ENCODE assay signal across 8 cellular contexts in the genomic region with DNA sequence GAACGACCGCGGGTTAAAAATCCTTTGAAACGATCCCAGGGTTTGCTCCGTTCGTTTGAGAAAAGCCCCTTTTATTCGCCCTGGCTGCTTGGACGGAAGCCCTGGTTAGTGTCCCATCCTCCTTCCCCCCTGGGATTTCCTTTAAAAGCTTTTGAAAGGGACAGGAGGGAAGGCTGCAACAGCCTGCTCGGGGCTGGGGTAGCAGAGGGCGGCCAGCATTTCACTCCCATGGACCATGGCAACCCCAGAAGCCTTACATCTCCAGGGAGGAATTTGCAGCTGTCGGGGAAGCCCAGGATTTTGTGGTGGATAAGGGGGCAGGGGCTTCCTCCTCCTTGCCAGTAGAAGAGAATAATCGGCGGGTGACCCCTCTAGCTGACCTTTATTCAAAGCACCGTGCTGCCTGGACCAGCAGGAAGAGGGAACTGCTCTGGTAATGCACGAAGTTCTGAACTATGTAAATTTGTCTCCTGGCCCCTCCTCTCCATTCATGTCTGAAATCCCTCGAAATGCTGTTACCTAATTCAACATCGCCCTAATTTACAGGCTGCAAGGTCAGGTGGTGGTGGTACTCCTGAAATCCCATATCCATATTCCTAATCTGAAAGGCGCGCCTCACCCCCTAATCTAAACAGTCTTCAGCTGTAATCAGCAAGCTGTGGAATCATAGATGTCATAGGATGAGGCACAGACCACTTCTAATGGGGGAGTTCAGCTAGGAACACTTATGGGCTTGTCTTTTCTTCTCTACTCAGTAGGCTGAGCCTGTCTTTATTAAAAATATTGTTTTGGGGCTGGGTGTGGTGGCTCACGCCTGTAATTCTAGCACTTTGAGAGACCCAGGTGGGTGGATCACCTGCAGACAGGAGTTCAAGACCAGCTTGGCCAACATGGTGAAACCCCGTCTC. TPM values are rescaled to one million over a fixed set of nuclear protein-coding genes. Genes with fewer than 3 reads are reported as not detected.
DNase-seq lines count a peak whose midpoint lies in the region; ATAC-seq and TF ChIP-seq lines count a peak whose summit lies in the region.

No MANE protein-coding gene starts in this region.

- H3K4me3 ChIP-seq in A673 (ENCODE audit: low read depth, low read length, poor library complexity, severe bottlenecking) (peak overlapping the region; percentile 87), OCI-LY7 (ENCODE audit: low read depth, low read length, poor library complexity, severe bottlenecking) (peak overlapping the region; percentile 62), left lung (peak overlapping the region; percentile 33 to 90), subcutaneous abdominal adipose tissue (ENCODE audit: low read depth in 1 of 5, low read length in 5 of 5) (peak overlapping the region; percentile 64 to 81 (median 68))

- intact Hi-C loops in A673 (cut with micrococcal nuclease; ENCODE audit: unreplicated experiment), result loop anchor here (1.0 kb wide), 1 partner anchor 24 kb away; no protein-coding TSS in a partner anchor
- intact Hi-C loops in OCI-LY7 (cut with micrococcal nuclease; ENCODE audit: unreplicated experiment), result no loop called here
- intact Hi-C loops in left lung (cut with DNase I), result no loop called here

- TF ChIP-seq CTCF in A673 (conservative IDR thresholded peaks at IDR 0.05; ENCODE audit: low read depth, low read length) (no peak), OCI-LY7 (conservative IDR thresholded peaks at IDR 0.05; ENCODE audit: low read length) (no peak), left lung (IDR thresholded peaks at IDR 0.05) (no peak)

- no peaks in the 10 kb centered on the region for H4K20me1 ChIP-seq in OCI-LY7 (ENCODE audit: insufficient read depth, low read length)

- peak; percentile 26 for ATAC-seq in left lung
- no peak for ATAC-seq in GM18505 (IDR thresholded peaks at IDR 0.05; ENCODE audit: unreplicated experiment)

- peak overlapping the region; percentile 85 for H3K4me2 ChIP-seq in OCI-LY7 (ENCODE audit: low read length)

- H3K9ac ChIP-seq in subcutaneous abdominal adipose tissue (ENCODE audit: low read length in 5 of 5), result peak overlapping the region; percentile 48 to 87 (median 73)

- H3K27ac ChIP-seq in A673 (ENCODE audit: low read depth, low read length, poor library complexity, severe bottlenecking), result peak overlapping the region; percentile 75
- H3K27ac ChIP-seq in OCI-LY7 (ENCODE audit: low read depth, low read length, poor library complexity, severe bottlenecking), result peak overlapping the region; percentile 30
- H3K27ac ChIP-seq in caudate nucleus (ENCODE audit: low read depth, low read length), result peak overlapping the region; percentile 82
- peak overlapping the region; percentile 75 to 85 for H3K27ac ChIP-seq in left lung
- peak overlapping the region; percentile 75 for H3K27ac ChIP-seq in subcutaneous abdominal adipose tissue (ENCODE audit: low read depth, low read length)

- H3K79me2 ChIP-seq in OCI-LY7 (ENCODE audit: insufficient read depth, low read depth, low read length), result peaks cover 16% of the 10 kb centered on the region; the same call in 1 of the 2 replicates

- H3K9me3 ChIP-seq in A673 (ENCODE audit: low read depth, low read length, poor library complexity, severe bottlenecking) (no peaks in the 10 kb centered on the region), OCI-LY7 (ENCODE audit: low read length) (no peaks in the 10 kb centered on the region), left lung (no peaks in the 10 kb centered on the region), subcutaneous abdominal adipose tissue (ENCODE audit: control insufficient read depth in 5 of 5, low read length in 5 of 5) (no peaks in the 10 kb centered on the region)

- no peaks in the 10 kb centered on the region for H3K36me3 ChIP-seq in A673 (ENCODE audit: insufficient read depth, low read length, poor library complexity, severe bottlenecking)
- no peaks in the 10 kb centered on the region for H3K36me3 ChIP-seq in OCI-LY7 (ENCODE audit: insufficient read depth, low read length)
- no peaks in the 10 kb centered on the region for H3K36me3 ChIP-seq in left lung
- H3K36me3 ChIP-seq in subcutaneous abdominal adipose tissue (ENCODE audit: control insufficient read depth in 5 of 5, insufficient read depth in 5 of 5, low read length in 5 of 5), result no peaks in the 10 kb centered on the region

- POLR2A ChIA-PET in A673 (lab: Charles Lee; ENCODE audit: low non-redundant PET), result interaction anchor here (0.5 kb wide), 1 partner anchor 17 kb away, joined by 14 read pairs; no protein-coding TSS in a partner anchor
- POLR2A ChIA-PET in OCI-LY7 (lab: Charles Lee), result interaction anchor here (0.6 to 1.4 kb wide), 4 partner anchors 26 to 808 kb away, joined by 3 to 10 read pairs (median 6); no protein-coding TSS in a partner anchor

- BruUV-seq in A673 (replicated peaks; lab: Mats Ljungman, UMichigan), result TSS peak; percentile 83
- BruUV-seq in OCI-LY7 (replicated peaks; lab: Mats Ljungman, UMichigan), result no TSS peak

- H3K27me3 ChIP-seq in A673 (replicated peaks; ENCODE audit: insufficient read depth, low read depth, low read length, poor library complexity) (no peaks in the 10 kb centered on the region), left lung (no peaks in the 10 kb centered on the region), subcutaneous abdominal adipose tissue (ENCODE audit: control insufficient read depth in 5 of 5, insufficient read depth in 4 of 5, low read length in 5 of 5) (no peaks in the 10 kb centered on the region)

- peaks cover 11% of the 10 kb centered on the region for H3K4me1 ChIP-seq in A673 (ENCODE audit: insufficient read depth, low read length, poor library complexity, severe bottlenecking)
- peaks cover 27% of the 10 kb centered on the region for H3K4me1 ChIP-seq in OCI-LY7 (ENCODE audit: insufficient read depth, low read length, poor library complexity, severe bottlenecking)
- H3K4me1 ChIP-seq in left lung, result peaks cover 17 to 43% of the 10 kb centered on the region in 2 donors
- H3K4me1 ChIP-seq in subcutaneous abdominal adipose tissue (ENCODE audit: control insufficient read depth in 5 of 5, insufficient read depth in 5 of 5, low read length in 5 of 5), result peaks cover 4 to 27% (median 25%) of the 10 kb centered on the region in 5 donors

- TF ChIP-seq POLR2A in GM18505 (IDR thresholded peaks at IDR 0.05; ENCODE audit: borderline replicate concordance, extremely low read depth, insufficient read depth, insufficient read length), result no peak

- CTCF ChIA-PET in A673 (lab: Charles Lee), result interaction anchor here (1.0 kb wide), 1 partner anchor 10 kb away, joined by 3 read pairs; no protein-coding TSS in a partner anchor
- CTCF ChIA-PET in OCI-LY7 (lab: Charles Lee; ENCODE audit: unreplicated experiment), result interaction anchor here (0.6 kb wide), 1 partner anchor 175 kb away, joined by 3 read pairs; no protein-coding TSS in a partner anchor

- DNase-seq in A673 (ENCODE audit: low spot score) (peak; percentile 41), GM03348 (ENCODE audit: low spot score) (peak; percentile 36), OCI-LY7 (ENCODE audit: low spot score) (peak; percentile 52), caudate nucleus (lab: John Stamatoyannopoulos, UW) (peak in 39 of 61 donors; percentile 3 to 68 (median 37)), left lung (peak in 1 of 2 donors; percentile 39), AG08395 (ENCODE audit: low spot score) (no peak)

- H2AFZ ChIP-seq in OCI-LY7 (ENCODE audit: low read length), result peak overlapping the region; percentile 76

- no peaks in the 10 kb centered on the region for H3K9me2 ChIP-seq in OCI-LY7 (ENCODE audit: insufficient read depth, low read length)

RNA-seq across cellular contexts. Expression of gene CLIP1, which starts 1.0 kb away (rescaled TPM):
- total RNA-seq in A673 (2021) (52.1 and 62.2 TPM in 2 replicates), OCI-LY7 (2022) (25.6 and 26.2 TPM in 2 replicates), left lung (100 to 1,000 TPM in 1 of 2 donors, 10 to 100 TPM in 1; 85.1 to 104 TPM)
- total RNA-seq in OCI-LY7 (2014; rRNA removed; shearing (Covaris generic)), result 11.2 and 15.3 TPM in 2 replicates

Comparison
In these comparisons a context has a peak if more than half of its experiments do, and no peak if none do; other contexts are left out.
1. H3K27ac ChIP-seq: peak in every context shown above with its lines; median percentile 82 in caudate nucleus; 80 in left lung; 75 in A673; 75 in subcutaneous abdominal adipose tissue; 30 in OCI-LY7.